Comparison of ENCODE assay signal across 8 cellular contexts in genomic region chr4:81069706-81070331, GRCh38. TPM values are rescaled to one million over a fixed set of nuclear protein-coding genes. Genes with fewer than 3 reads are reported as not detected.
A peak's percentile ranks its signal among the peaks of the same experiment; 100 is the strongest.
DNase-seq lines count a peak whose midpoint lies in the region; ATAC-seq, FAIRE-seq and TF ChIP-seq lines count a peak whose summit lies in the region.

No MANE protein-coding gene starts in this region.

- H3K4me3 Mint-ChIP-seq in T-helper 17 cell, result no peak overlapping the region

- DNase-seq in A549 (ENCODE audit: low read depth in 1 of 2, low spot score in 1 of 2) (peak; percentile 7 to 85), NCI-H146 treated with DMSO at 0.1 percent for 48 hours (lab: John Stamatoyannopoulos, UW; ENCODE audit: unreplicated experiment) (peak; percentile 93), T-helper 17 cell (peak in 2 of 3 donors; percentile 11 to 24), ascending aorta (ENCODE audit: low spot score in 2 of 2) (peak in 1 of 2 donors; percentile 78), hepatocyte (ENCODE audit: low spot score) (peak; percentile 90), skeletal muscle cell (ENCODE audit: low read depth) (peak; percentile 52)

- POLR2A ChIA-PET in A549 (lab: Yijun Ruan, JAX), result no interaction called here

- no peaks in the 10 kb centered on the region for H3K9me2 ChIP-seq in hepatocyte (replicated peaks; ENCODE audit: insufficient read depth)

- H3K27ac Mint-ChIP-seq in T-helper 17 cell, result no peak overlapping the region

- no peaks in the 10 kb centered on the region for H3K36me3 ChIP-seq in ascending aorta
- no peaks in the 10 kb centered on the region for H3K36me3 ChIP-seq in hepatocyte (replicated peaks; ENCODE audit: insufficient read depth, low read depth)

- no peaks in the 10 kb centered on the region for H3K79me2 ChIP-seq in hepatocyte

- CTCF ChIA-PET in A549 (lab: Yijun Ruan, JAX), result interaction anchor here (0.5 to 5.3 kb wide), 20 partner anchors 9 to 297 kb away, joined by 3 to 78 read pairs (median 3); partner anchors contain the start of gene BMP3

- H3K4me1 ChIP-seq in A549, result no peaks in the 10 kb centered on the region
- no peaks in the 10 kb centered on the region for H3K4me1 ChIP-seq in ascending aorta
- no peaks in the 10 kb centered on the region for H3K4me1 ChIP-seq in hepatocyte (ENCODE audit: insufficient read depth)

- H4K20me1 ChIP-seq in hepatocyte (ENCODE audit: insufficient read depth, poor library complexity, severe bottlenecking), result no peaks in the 10 kb centered on the region

- no peaks in the 10 kb centered on the region for H3K36me3 Mint-ChIP-seq in T-helper 17 cell (ENCODE audit: low read depth)

- intact Hi-C loops in ascending aorta (cut with DNase I), result loop anchor here (1.0 kb wide), 1 partner anchor 281 kb away; no protein-coding TSS in a partner anchor

- no peak overlapping the region for H2AFZ ChIP-seq in hepatocyte

- H3K27me3 Mint-ChIP-seq in T-helper 17 cell, result peaks cover 39% of the 10 kb centered on the region

- H3K4me3 ChIP-seq in A549 (no peak overlapping the region), ascending aorta (no peak overlapping the region), hepatocyte (no peak overlapping the region), skeletal muscle cell (ENCODE audit: low read depth, low read length) (no peak overlapping the region)

- H3K9me3 ChIP-seq in A549 (no peaks in the 10 kb centered on the region), T-helper 17 cell (ENCODE audit: control insufficient read depth, low read length, poor library complexity, severe bottlenecking) (no peaks in the 10 kb centered on the region), ascending aorta (no peaks in the 10 kb centered on the region), hepatocyte (ENCODE audit: low read depth) (no peaks in the 10 kb centered on the region)

- TF ChIP-seq POLR2A in A549 (IDR thresholded peaks at IDR 0.05; ENCODE audit: low read length) (no peak), GM18505 (IDR thresholded peaks at IDR 0.05; ENCODE audit: borderline replicate concordance, extremely low read depth, insufficient read depth, insufficient read length) (no peak)

- ATAC-seq in A549 (peak; percentile 94 to 97), GM18505 (IDR thresholded peaks at IDR 0.05; ENCODE audit: unreplicated experiment) (peak; percentile 96), HG02938 (IDR thresholded peaks at IDR 0.05; ENCODE audit: unreplicated experiment) (peak; percentile 97), T-helper 17 cell (peak; percentile 90)

- no peaks in the 10 kb centered on the region for H3K27me3 ChIP-seq in ascending aorta
- H3K27me3 ChIP-seq in hepatocyte, result no peaks in the 10 kb centered on the region

- H3K4me2 ChIP-seq in A549 (no peak overlapping the region), hepatocyte (no peak overlapping the region)

- TF ChIP-seq EP300 in A549 (IDR thresholded peaks at IDR 0.05), result no peak

- TF ChIP-seq RAD21 in A549 (conservative IDR thresholded peaks at IDR 0.05 in 1 of 2, IDR thresholded peaks at IDR 0.05 in 1 of 2), result peak; percentile 78 to 83

- FAIRE-seq in A549 (lab: Jason Lieb, UNC), result no peak

- TF ChIP-seq CTCF in A549 (IDR thresholded peaks at IDR 0.05), result peak; percentile 76
- TF ChIP-seq CTCF in ascending aorta (IDR thresholded peaks at IDR 0.05), result peak; percentile 50 to 90 (median 82)
- peak; percentile 95 for TF ChIP-seq CTCF in hepatocyte (IDR thresholded peaks at IDR 0.05; ENCODE audit: poor library complexity)

- 1% methylated on average over 6 of the region's 6 CpGs for WGBS in A549 (ENCODE audit: missing lambda C conversion rate)
- WGBS in hepatocyte (ENCODE audit: low lambda C conversion rate, missing lambda C conversion rate), result 5% methylated on average over 6 of the region's 6 CpGs

- H3K27ac ChIP-seq in A549 (no peak overlapping the region), ascending aorta (no peak overlapping the region), hepatocyte (no peak overlapping the region)

- peaks cover 2% of the 10 kb centered on the region for H3K4me1 Mint-ChIP-seq in T-helper 17 cell

TF ChIP-seq in A549, 52 proteins besides CTCF, POLR2A, EP300 and RAD21:
- TF ChIP-seq NR3C1 (IDR thresholded peaks at IDR 0.05) (no peak), SMC3 (IDR thresholded peaks at IDR 0.05) (peak; percentile 79)

RNA-seq across cellular contexts. Expression of gene BMP3, which starts 39.3 kb away (rescaled TPM):
- not detected in 2 replicates for polyA plus RNA-seq in A549 (2011; rRNA removed)
- polyA plus RNA-seq in A549 (2012; cell fraction: cytosol; rRNA removed), result not detected in 2 replicates
- 0.01 TPM in 1 of 2 replicates, not detected in the other for polyA plus RNA-seq in A549 (2012; cell fraction: nucleus; rRNA removed)
- not detected in 3 replicates for polyA plus RNA-seq in A549 (2017; fragmentation: RNase III; extraction: RNeasy Plus Mini Kit Qiagen cat#74134 plus additional on column Dnase treatment)
- polyA minus RNA-seq in A549 (2011; rRNA and poly(A)+ RNA removed), result not detected in 2 replicates
- total RNA-seq in T-helper 17 cell, result not detected
- total RNA-seq in ascending aorta, result not detected
- total RNA-seq in hepatocyte, result 7.1 and 7.7 TPM in 2 replicates
- polyA plus RNA-seq in hepatocyte, result 2.6 and 2.9 TPM in 2 replicates
